Comparison of ENCODE assay signal across 8 cellular contexts in genomic region chr3:14403636-14404395, GRCh38. TPM values are rescaled to one million over a fixed set of nuclear protein-coding genes. Genes with fewer than 3 reads are reported as not detected.
DNase-seq lines count a peak whose midpoint lies in the region; ATAC-seq and TF ChIP-seq lines count a peak whose summit lies in the region.

No MANE protein-coding gene starts in this region.

- H3K9ac ChIP-seq in OCI-LY1 (ENCODE audit: low read length): peak overlapping the region; percentile 96

- H3K4me1 Mint-ChIP-seq in activated CD4-positive, alpha-beta T cell treated with anti-CD3 and anti-CD28 coated beads for 36 hours: peaks cover 43% of the 10 kb centered on the region

- no peaks in the 10 kb centered on the region for H3F3A ChIP-seq in OCI-LY1 (ENCODE audit: insufficient read depth, low read length)

- H3K4me3 ChIP-seq in OCI-LY1 (ENCODE audit: low read depth, low read length, poor library complexity, severe bottlenecking): peak overlapping the region; percentile 87
- H3K4me3 ChIP-seq in choroid plexus epithelial cell (ENCODE audit: low read depth, low read length): peak overlapping the region; percentile 66
- peak overlapping the region; percentile 81 for H3K4me3 ChIP-seq in mesodermal cell (ENCODE audit: extremely low read depth, insufficient read depth, low read length, poor library complexity, severe bottlenecking)

- H2AFZ ChIP-seq in OCI-LY1 (ENCODE audit: low read length): no peak overlapping the region

- no peaks in the 10 kb centered on the region for H3K9me3 Mint-ChIP-seq in activated CD4-positive, alpha-beta T cell treated with anti-CD3 and anti-CD28 coated beads for 36 hours (ENCODE audit: low read depth)

- no peak for TF ChIP-seq CTCF in OCI-LY1 (IDR thresholded peaks at IDR 0.05; ENCODE audit: low read length)
- no peak for TF ChIP-seq CTCF in choroid plexus epithelial cell (conservative IDR thresholded peaks at IDR 0.05; ENCODE audit: low read depth, low read length)

- H3K27ac ChIP-seq in OCI-LY1 (ENCODE audit: low read depth, low read length, poor library complexity, severe bottlenecking): peak overlapping the region; percentile 84
- H3K27ac ChIP-seq in mesodermal cell (ENCODE audit: low read depth, low read length, severe bottlenecking): peak overlapping the region; percentile 90

- no peak for ATAC-seq in activated CD4-positive, alpha-beta T cell treated with anti-CD3 and anti-CD28 coated beads for 36 hours

- peaks cover 58% of the 10 kb centered on the region for H3K79me2 ChIP-seq in OCI-LY1 (ENCODE audit: insufficient read depth, low read length)

- H3K27ac Mint-ChIP-seq in activated CD4-positive, alpha-beta T cell treated with anti-CD3 and anti-CD28 coated beads for 36 hours: peak overlapping the region; percentile 87

- CTCF ChIA-PET in activated CD4-positive, alpha-beta T cell treated with anti-CD3 and anti-CD28 coated beads for 36 hours (lab: Charles Lee): interaction anchor here (0.6 to 1.9 kb wide), 4 partner anchors 28 to 142 kb away, joined by 3 to 8 read pairs (median 3); no protein-coding TSS in a partner anchor

- peak overlapping the region; percentile 97 for H3K4me2 ChIP-seq in OCI-LY1 (ENCODE audit: low read length)

- H3K27me3 Mint-ChIP-seq in activated CD4-positive, alpha-beta T cell treated with anti-CD3 and anti-CD28 coated beads for 36 hours: no peaks in the 10 kb centered on the region

- POLR2A ChIA-PET in activated CD4-positive, alpha-beta T cell treated with anti-CD3 and anti-CD28 coated beads for 36 hours (lab: Charles Lee): interaction anchor here (0.6 to 2.1 kb wide), 3 partner anchors 24 to 32 kb away, joined by 3 to 16 read pairs (median 3); no protein-coding TSS in a partner anchor

- intact Hi-C loops in activated CD4-positive, alpha-beta T cell treated with anti-CD3 and anti-CD28 coated beads for 36 hours (cut with DNase I, micrococcal nuclease): loop anchor here (10.0 kb wide), 4 partner anchors 259 to 989 kb away; partner anchors contain the start of genes HDAC11 (in 1 of the 2) and MRPS25 (in 1 of the 2)

- H3K9me3 ChIP-seq in OCI-LY1 (ENCODE audit: low read length) (no peaks in the 10 kb centered on the region), mesodermal cell (ENCODE audit: control insufficient read depth, low read length) (no peaks in the 10 kb centered on the region)

- peaks cover 28% of the 10 kb centered on the region; the same call in 1 of the 2 replicates for H3K36me3 ChIP-seq in OCI-LY1 (ENCODE audit: insufficient read depth, low read length)
- peaks cover 33% of the 10 kb centered on the region for H3K36me3 ChIP-seq in mesodermal cell (ENCODE audit: control insufficient read depth, insufficient read depth, low read length)

- H3K9me2 ChIP-seq in OCI-LY1 (ENCODE audit: low read depth, low read length): no peaks in the 10 kb centered on the region

- WGBS in mesodermal cell (ENCODE audit: insufficient coverage in 2 of 2), 2 experiments: 33 to 43% methylated on average over 7 to 8 of the region's 13 CpGs

- H3K4me1 ChIP-seq in OCI-LY1 (ENCODE audit: insufficient read depth, low read length, severe bottlenecking): peaks cover 59% of the 10 kb centered on the region
- peaks cover 17% of the 10 kb centered on the region for H3K4me1 ChIP-seq in mesodermal cell (ENCODE audit: control insufficient read depth, insufficient read depth, low read length, poor library complexity, severe bottlenecking)

- DNase-seq in activated CD4-positive, alpha-beta T cell treated with anti-CD3 and anti-CD28 coated beads for 36 hours: no peak
- no peak for DNase-seq in activated CD4-positive, alpha-beta T cell treated with anti-CD3 and anti-CD28 coated beads, Interleukin-2, amount 50 U/mL, for 1 hour
- DNase-seq in choroid plexus epithelial cell (ENCODE audit: low read depth) (no peak), ureter (ENCODE audit: low spot score) (peak; percentile 69), OCI-M2 (lab: John Stamatoyannopoulos, UW; ENCODE audit: unreplicated experiment) (no peak), kidney tubule cell (ENCODE audit: low spot score) (no peak)

- H3K4me3 Mint-ChIP-seq in activated CD4-positive, alpha-beta T cell treated with anti-CD3 and anti-CD28 coated beads for 36 hours: peak overlapping the region; percentile 94

- peaks cover 16% of the 10 kb centered on the region for H3K36me3 Mint-ChIP-seq in activated CD4-positive, alpha-beta T cell treated with anti-CD3 and anti-CD28 coated beads for 36 hours (ENCODE audit: low read depth)

- H3K27me3 ChIP-seq in OCI-LY1 (ENCODE audit: insufficient read depth, low read length): no peaks in the 10 kb centered on the region

- no peaks in the 10 kb centered on the region for H4K20me1 ChIP-seq in OCI-LY1 (ENCODE audit: insufficient read depth, low read length)

RNA-seq across cellular contexts. Expression of gene SLC6A6, which starts 1.4 kb away (rescaled TPM):
- 10 to 100 TPM; 51.7 to 54.2 TPM for total RNA-seq in activated CD4-positive, alpha-beta T cell treated with anti-CD3 and anti-CD28 coated beads for 36 hours
- polyA plus RNA-seq in mesodermal cell (2013, experiment 1 of 2): 40.6 TPM
- polyA plus RNA-seq in mesodermal cell (2013, experiment 2 of 2): 33.7 TPM
- total RNA-seq in ureter: 19.4 TPM
